Comparison of ENCODE assay signal across 9 cellular contexts in genomic region chr11:112795142-112795815, GRCh38.
DNase-seq lines count a peak whose midpoint lies in the region; ATAC-seq, FAIRE-seq and TF ChIP-seq lines count a peak whose summit lies in the region.
"Had no signal": no experiment of that assay in that cellular context is flagged by ENCODE, and none has a peak within 500 bp of the region (broad histone marks: within the 10 kb centered on the region; RNA-seq: fewer than 3 reads in every experiment).

No MANE protein-coding gene starts in this region.

- no peak overlapping the region for H2AFZ ChIP-seq in parathyroid adenoma

- TF ChIP-seq CTCF in RWPE1 (conservative IDR thresholded peaks at IDR 0.05; ENCODE audit: low read depth) (peak; percentile 40), endothelial cell (IDR thresholded peaks at IDR 0.05; ENCODE audit: unreplicated experiment) (peak; percentile 73), parathyroid adenoma (IDR thresholded peaks at IDR 0.05) (peak; percentile 17)

- no peak overlapping the region for H3K4me3 ChIP-seq in parathyroid adenoma (ENCODE audit: low read depth, low read length)

- POLR2A ChIA-PET in RWPE1 (lab: Yijun Ruan, JAX; ENCODE audit: low non-redundant PET), result no interaction called here

- no peaks in the 10 kb centered on the region for H3K79me2 ChIP-seq in parathyroid adenoma

- H3K27ac ChIP-seq in RWPE1 (no peak overlapping the region), parathyroid adenoma (no peak overlapping the region)

- CTCF ChIA-PET in RWPE1 (lab: Yijun Ruan, JAX), result interaction anchor here (0.6 to 2.7 kb wide), 10 partner anchors 9 to 557 kb away, joined by 3 to 9 read pairs (median 3); no protein-coding TSS in a partner anchor

- no peak overlapping the region for H3K27ac Mint-ChIP-seq in endothelial cell (ENCODE audit: unreplicated experiment)
- H3K27ac Mint-ChIP-seq: activated B cell treated with CpG ODN at 0.5 μM for 24 hours, naive B cell had no signal

- no peak overlapping the region for H3K4me2 ChIP-seq in parathyroid adenoma (ENCODE audit: low read length)

- H3K27me3 Mint-ChIP-seq in endothelial cell (ENCODE audit: unreplicated experiment), result no peaks in the 10 kb centered on the region

- peak; percentile 62 for ATAC-seq in HG02885 (IDR thresholded peaks at IDR 0.05; ENCODE audit: poor library complexity, unreplicated experiment)
- ATAC-seq in HG02571 (IDR thresholded peaks at IDR 0.05; ENCODE audit: unreplicated experiment), result no peak

- H3K36me3 ChIP-seq in parathyroid adenoma (ENCODE audit: control insufficient read depth, insufficient read depth, low read length), result no peaks in the 10 kb centered on the region

- peak; percentile 4 for DNase-seq in GDM1 (lab: John Stamatoyannopoulos, UW)
- peak; percentile 70 for DNase-seq in RWPE1 (ENCODE audit: low spot score)
- peak; percentile 63 for DNase-seq in endothelial cell (ENCODE audit: low spot score)
- no peak for DNase-seq in GM12891 (ENCODE audit: insufficient read length, low spot score)
- DNase-seq: activated B cell treated with CpG ODN at 0.5 μM for 24 hours, naive B cell had no signal

- H3K4me3 Mint-ChIP-seq in endothelial cell (ENCODE audit: unreplicated experiment), result no peak overlapping the region
- H3K4me3 Mint-ChIP-seq: activated B cell treated with CpG ODN at 0.5 μM for 24 hours had no signal

- no peaks in the 10 kb centered on the region for H3K36me3 Mint-ChIP-seq in endothelial cell (ENCODE audit: low read depth, unreplicated experiment)
- H3K36me3 Mint-ChIP-seq: naive B cell had no signal

- no peaks in the 10 kb centered on the region for H3K9me3 ChIP-seq in parathyroid adenoma (ENCODE audit: control insufficient read depth, low read length)

- H3K4me1 ChIP-seq in parathyroid adenoma, result no peaks in the 10 kb centered on the region

- H3K27me3 ChIP-seq in parathyroid adenoma (ENCODE audit: control insufficient read depth, insufficient read depth, low read length), result no peaks in the 10 kb centered on the region

- no peak for FAIRE-seq in GM12891 (lab: Jason Lieb, UNC)

- H3K9me3 Mint-ChIP-seq in endothelial cell (ENCODE audit: unreplicated experiment), result no peaks in the 10 kb centered on the region
- H3K9me3 Mint-ChIP-seq: activated B cell treated with CpG ODN at 0.5 μM for 24 hours, naive B cell had no signal

- H3K9ac ChIP-seq in parathyroid adenoma, result no peak overlapping the region

- H3K4me1 Mint-ChIP-seq in endothelial cell (ENCODE audit: unreplicated experiment), result peaks cover 10% of the 10 kb centered on the region
- H3K4me1 Mint-ChIP-seq: activated B cell treated with CpG ODN at 0.5 μM for 24 hours, naive B cell had no signal

- no peak for TF ChIP-seq POLR2A in GM12891 (IDR thresholded peaks at IDR 0.05; ENCODE audit: low read depth, low read length)

TF ChIP-seq in GM12891, 5 proteins besides CTCF, POLR2A, EP300 and RAD21:
- no peak for TF ChIP-seq TAF1 (IDR thresholded peaks at IDR 0.05; ENCODE audit: low read depth, low read length)
TF ChIP-seq in GM12891: peak in this region for 0.

Comparison
In these comparisons a context has a peak if more than half of its experiments do, and no peak if none do; other contexts are left out.
1. CTCF ChIP-seq: peak in every context shown above with its lines; median percentile 73 in endothelial cell; 40 in RWPE1; 17 in parathyroid adenoma.